13 cellular contexts compared by ENCODE assay signal in genomic region chr2:28399946-28400345, GRCh38. TPM values are rescaled to one million over a fixed set of nuclear protein-coding genes. Genes with fewer than 3 reads are reported as not detected.
DNase-seq lines count a peak whose midpoint lies in the region; ATAC-seq, FAIRE-seq and TF ChIP-seq lines count a peak whose summit lies in the region.
"Had no signal": no experiment of that assay in that cellular context is flagged by ENCODE, and none has a peak within 500 bp of the region (broad histone marks: within the 10 kb centered on the region; RNA-seq: fewer than 3 reads in every experiment).

No MANE protein-coding gene starts in this region.

- no peak for TF ChIP-seq CTCF in MCF 10A (IDR thresholded peaks at IDR 0.05; ENCODE audit: unreplicated experiment)
- no peak for TF ChIP-seq CTCF in kidney (IDR thresholded peaks at IDR 0.05; ENCODE audit: borderline replicate concordance, extremely low read depth, insufficient read depth)
- no peak for TF ChIP-seq CTCF in spleen (IDR thresholded peaks at IDR 0.05 in 8 of 11, conservative IDR thresholded peaks at IDR 0.05 in 3 of 11)

- H3K27me3 ChIP-seq in spleen (replicated peaks in 1 of 7) = no peaks in the 10 kb centered on the region
- H3K27me3 ChIP-seq: testis had no signal

- TF ChIP-seq POLR2A in spleen (IDR thresholded peaks at IDR 0.05) = no peak

- intact Hi-C loops in MCF 10A (cut with micrococcal nuclease) (loop anchor here (5.0 to 10.0 kb wide), 2 partner anchors 315 to 628 kb away; partner anchors contain the start of gene MRPL33), kidney (cut with DNase I) (no loop called here), spleen (cut with DNase I; ENCODE audit: low total_unique reads) (no loop called here)

- H3K27ac Mint-ChIP-seq in MCF 10A (ENCODE audit: low read depth, unreplicated experiment) = peak overlapping the region; percentile 25

- peaks cover 49% of the 10 kb centered on the region for H3K4me1 Mint-ChIP-seq in MCF 10A (ENCODE audit: insufficient read depth, unreplicated experiment)

- DNase-seq in HK-2 (ENCODE audit: unreplicated experiment) (peak; percentile 29), MCF 10A (ENCODE audit: unreplicated experiment) (no peak), kidney (no peak), spleen (peak; percentile 29), medulla oblongata (ENCODE audit: extremely low spot score) (no peak)
- DNase-seq: MM.1S; NCI-H510A; SHP77 treated with DMSO at 0.1 percent for 48 hours; stimulated activated CD4-positive, alpha-beta T cell treated with anti-CD3 and anti-CD28 coated beads, Interleukin-4, amount 100 ng/mL, for 4 hours; testis had no signal

- POLR2A ChIA-PET in MCF 10A (lab: Yijun Ruan, JAX) = interaction anchor here (0.8 to 6.0 kb wide), 7 partner anchors 8 to 247 kb away, joined by 3 to 53 read pairs (median 7); partner anchors contain the start of gene FOSL2

- CTCF ChIA-PET in MCF 10A (lab: Yijun Ruan, JAX) = interaction anchor here (0.6 to 1.9 kb wide), 5 partner anchors 53 to 697 kb away, joined by 3 to 4 read pairs (median 3); no protein-coding TSS in a partner anchor

- no peaks in the 10 kb centered on the region for H3K27me3 Mint-ChIP-seq in MCF 10A (ENCODE audit: insufficient read depth, unreplicated experiment)

- no peak for ATAC-seq in HG03457 (IDR thresholded peaks at IDR 0.05; ENCODE audit: unreplicated experiment)
- ATAC-seq in HG02870 (IDR thresholded peaks at IDR 0.05; ENCODE audit: unreplicated experiment) = no peak

- H3K4me3 Mint-ChIP-seq in MCF 10A (ENCODE audit: unreplicated experiment) = no peak overlapping the region
- H3K4me3 Mint-ChIP-seq: neural crest cell had no signal

- H3K9me3 ChIP-seq in kidney (ENCODE audit: control insufficient read depth in 1 of 2, low read length in 2 of 2) (no peaks in the 10 kb centered on the region), spleen (no peaks in the 10 kb centered on the region)
- H3K9me3 ChIP-seq: testis had no signal

- H3K27ac ChIP-seq in kidney (ENCODE audit: low read depth in 2 of 2, low read length in 2 of 2) = peak overlapping the region in 1 of 2 donors; percentile 49
- peak overlapping the region in 1 of 8 donors; percentile 99 for H3K27ac ChIP-seq in spleen

- H3K4me1 ChIP-seq in kidney (ENCODE audit: control insufficient read depth in 1 of 2, insufficient read depth in 1 of 2, low read depth in 1 of 2, low read length in 2 of 2) = peaks cover 4 to 31% of the 10 kb centered on the region in 2 donors
- H3K4me1 ChIP-seq in spleen = peaks cover 24 to 100% (median 77%) of the 10 kb centered on the region in 6 donors

- H3K9me3 Mint-ChIP-seq in MCF 10A (ENCODE audit: unreplicated experiment) = no peaks in the 10 kb centered on the region
- H3K9me3 Mint-ChIP-seq: neural crest cell had no signal

- peaks cover 26 to 31% of the 10 kb centered on the region in 2 donors for H3K36me3 ChIP-seq in kidney (ENCODE audit: control insufficient read depth in 1 of 2, insufficient read depth in 2 of 2, low read length in 2 of 2)
- peaks cover 0 to 75% (median 18%) of the 10 kb centered on the region in 6 donors for H3K36me3 ChIP-seq in spleen

- peak overlapping the region; percentile 21 to 24 for H3K9ac ChIP-seq in kidney (ENCODE audit: low read length in 2 of 2)

- FAIRE-seq in kidney (lab: Jason Lieb, UNC) = no peak

- WGBS in spleen, 5 donors = 61 to 78% (median 72%) methylated on average over 6 of the region's 6 CpGs

- H3K36me3 Mint-ChIP-seq in MCF 10A (ENCODE audit: insufficient read depth, unreplicated experiment) = no peaks in the 10 kb centered on the region

- no peak overlapping the region for H3K4me3 ChIP-seq in kidney (ENCODE audit: low read length in 2 of 2)
- H3K4me3 ChIP-seq in spleen = peak overlapping the region in 1 of 8 donors; percentile 89
- H3K4me3 ChIP-seq: testis had no signal

- BruUV-seq in MCF 10A (replicated peaks; lab: Mats Ljungman, UMichigan) = no TSS peak

RNA-seq across cellular contexts. Expression of gene FOSL2, which starts 7.3 kb away (rescaled TPM):
- total RNA-seq in MCF 10A (2022) (122 and 141 TPM in 2 replicates), kidney (149 TPM), spleen (100 to 1,000 TPM in 3 of 7 donors, 10 to 100 TPM in 4; 53.0 to 134 (median 97.1) TPM)
- polyA plus RNA-seq in kidney (ENCODE audit: insufficient read depth, low read depth, low replicate concordance) (20.6 TPM), spleen (10 to 100 TPM in 1 of 3 donors, 1 to 10 TPM in 2; 3.2 to 14.8 (median 4.7) TPM)

Comparison
In these comparisons a context has a peak if more than half of its experiments do, and no peak if none do; other contexts are left out.
1. DNase-seq: peak in HK-2 (single experiment) and spleen (single experiment); none in MCF 10A (single experiment), kidney (single experiment) and medulla oblongata (single experiment).